Comparison of ENCODE assay signal across 17 cellular contexts in genomic region chr13:76330216-76330615, GRCh38.
DNase-seq lines count a peak whose midpoint lies in the region; ATAC-seq and TF ChIP-seq lines count a peak whose summit lies in the region.
"Had no signal": no experiment of that assay in that cellular context is flagged by ENCODE, and none has a peak within 500 bp of the region (broad histone marks: within the 10 kb centered on the region; RNA-seq: fewer than 3 reads in every experiment).

No MANE protein-coding gene starts in this region.

- H3K9me3 ChIP-seq in esophagus muscularis mucosa, result no peaks in the 10 kb centered on the region
- H3K9me3 ChIP-seq: A549; BLaER1 treated with 17β-estradiol and CSF1 and Interleukin-3, amounts not matched to agents 10 nM and 100 nM; HAP-1 had no signal

- no peak for TF ChIP-seq EP300 in esophagus muscularis mucosa (IDR thresholded peaks at IDR 0.05)

- H3K27ac Mint-ChIP-seq in activated T-cell treated with anti-CD3 and anti-CD28 coated beads, Interleukin-2, amount 50 U/mL, for 72 hours, result peak overlapping the region; percentile 16
- H3K27ac Mint-ChIP-seq in glutamatergic neuron (ENCODE audit: unreplicated experiment), result no peak overlapping the region
- H3K27ac Mint-ChIP-seq: B cell; CD8-positive, alpha-beta T cell had no signal

- WGBS in esophagus muscularis mucosa, result 49% methylated on average over 1 of the region's 1 CpG

- no peaks in the 10 kb centered on the region for H3K36me3 ChIP-seq in esophagus muscularis mucosa
- H3K36me3 ChIP-seq: BLaER1 treated with 17β-estradiol and CSF1 and Interleukin-3, amounts not matched to agents 10 nM and 100 nM; HAP-1 had no signal

- no peak for ATAC-seq in activated T-cell treated with anti-CD3 and anti-CD28 coated beads, Interleukin-2, amount 50 U/mL, for 72 hours (replicated peaks in 1 of 2)
- ATAC-seq in HG02798 (IDR thresholded peaks at IDR 0.05; ENCODE audit: poor library complexity, unreplicated experiment), result no peak
- ATAC-seq: A549; CD8-positive, alpha-beta T cell had no signal

- H3K4me1 Mint-ChIP-seq in activated T-cell treated with anti-CD3 and anti-CD28 coated beads, Interleukin-2, amount 50 U/mL, for 72 hours (ENCODE audit: low read depth), result no peaks in the 10 kb centered on the region
- H3K4me1 Mint-ChIP-seq in glutamatergic neuron (ENCODE audit: low read depth, unreplicated experiment), result no peaks in the 10 kb centered on the region
- H3K4me1 Mint-ChIP-seq: B cell had no signal

- H3K4me3 ChIP-seq in esophagus muscularis mucosa, result no peak overlapping the region
- no peak overlapping the region for H3K4me3 ChIP-seq in fibroblast of the aortic adventitia (ENCODE audit: low read depth, low read length)
- H3K4me3 ChIP-seq: A549; BLaER1 treated with 17β-estradiol and CSF1 and Interleukin-3, amounts not matched to agents 10 nM and 100 nM; GM23248; HAP-1 had no signal

- no peak for TF ChIP-seq POLR2A in esophagus muscularis mucosa (IDR thresholded peaks at IDR 0.05; ENCODE audit: low read depth)

- TF ChIP-seq CTCF in esophagus muscularis mucosa (IDR thresholded peaks at IDR 0.05) (no peak), fibroblast of the aortic adventitia (IDR thresholded peaks at IDR 0.05; ENCODE audit: insufficient read depth, low read length) (no peak), glutamatergic neuron (IDR thresholded peaks at IDR 0.05; ENCODE audit: partially characterized antibody, unreplicated experiment) (no peak)

- H3K36me3 Mint-ChIP-seq in activated T-cell treated with anti-CD3 and anti-CD28 coated beads, Interleukin-2, amount 50 U/mL, for 72 hours (ENCODE audit: insufficient read depth in 2 of 2), result no peaks in the 10 kb centered on the region
- no peaks in the 10 kb centered on the region for H3K36me3 Mint-ChIP-seq in glutamatergic neuron (ENCODE audit: unreplicated experiment)
- H3K36me3 Mint-ChIP-seq: CD8-positive, alpha-beta T cell had no signal

- no peaks in the 10 kb centered on the region for H3K27me3 ChIP-seq in esophagus muscularis mucosa
- H3K27me3 ChIP-seq: BLaER1 treated with 17β-estradiol and CSF1 and Interleukin-3, amounts not matched to agents 10 nM and 100 nM had no signal

- H3K9me3 Mint-ChIP-seq in activated T-cell treated with anti-CD3 and anti-CD28 coated beads, Interleukin-2, amount 50 U/mL, for 72 hours, result no peaks in the 10 kb centered on the region
- no peaks in the 10 kb centered on the region for H3K9me3 Mint-ChIP-seq in glutamatergic neuron (ENCODE audit: unreplicated experiment)
- H3K9me3 Mint-ChIP-seq: CD8-positive, alpha-beta T cell had no signal

- H3K27ac ChIP-seq in esophagus muscularis mucosa (replicated peaks in 1 of 4), result peak overlapping the region; percentile 13 to 58 (median 52)
- H3K27ac ChIP-seq: 22Rv1; A549; BLaER1 treated with 17β-estradiol and CSF1 and Interleukin-3, amounts not matched to agents 10 nM and 100 nM; GM23248 had no signal

- DNase-seq in activated T-cell treated with anti-CD3 and anti-CD28 coated beads, Interleukin-2, amount 50 U/mL, for 72 hours, result no peak
- no peak for DNase-seq in activated T-cell treated with anti-CD3 and anti-CD28 coated beads, Interleukin-2, amount 50 U/mL, for 48 hours
- no peak for DNase-seq in esophagus muscularis mucosa (ENCODE audit: extremely low spot score)
- DNase-seq in fibroblast of the aortic adventitia (ENCODE audit: low read depth), result peak; percentile 16
- DNase-seq in glutamatergic neuron, result no peak
- no peak for DNase-seq in NCI-H2196 treated with DMSO at 0.1 percent for 48 hours (lab: John Stamatoyannopoulos, UW; ENCODE audit: unreplicated experiment)
- no peak for DNase-seq in AG08395 (ENCODE audit: low spot score)
- DNase-seq: Calu3; CD8-positive, alpha-beta T cell; DMS79 treated with DMSO at 0.1 percent for 48 hours; GM23248 had no signal

- H3K27me3 Mint-ChIP-seq in activated T-cell treated with anti-CD3 and anti-CD28 coated beads, Interleukin-2, amount 50 U/mL, for 72 hours (ENCODE audit: low read depth), result no peaks in the 10 kb centered on the region
- no peaks in the 10 kb centered on the region for H3K27me3 Mint-ChIP-seq in glutamatergic neuron (ENCODE audit: unreplicated experiment)
- H3K27me3 Mint-ChIP-seq: B cell had no signal

- peaks cover 4 to 57% (median 52%) of the 10 kb centered on the region in 4 donors for H3K4me1 ChIP-seq in esophagus muscularis mucosa
- H3K4me1 ChIP-seq: A549, HAP-1 had no signal

- intact Hi-C loops in esophagus muscularis mucosa (cut with DNase I), result loop anchor here (2.0 to 10.0 kb wide), 3 partner anchors 53 to 455 kb away; no protein-coding TSS in a partner anchor

- no peak overlapping the region for H3K4me3 Mint-ChIP-seq in activated T-cell treated with anti-CD3 and anti-CD28 coated beads, Interleukin-2, amount 50 U/mL, for 72 hours
- H3K4me3 Mint-ChIP-seq in glutamatergic neuron (ENCODE audit: unreplicated experiment), result no peak overlapping the region
- H3K4me3 Mint-ChIP-seq: B cell; CD8-positive, alpha-beta T cell had no signal
